14 cellular contexts compared by ENCODE assay signal in genomic region chr1:23902611-23903278, GRCh38. TPM values are rescaled to one million over a fixed set of nuclear protein-coding genes. Genes with fewer than 3 reads are reported as not detected.
DNase-seq lines count a peak whose midpoint lies in the region; ATAC-seq and TF ChIP-seq lines count a peak whose summit lies in the region.
"Had no signal": no experiment of that assay in that cellular context is flagged by ENCODE, and none has a peak within 500 bp of the region (broad histone marks: within the 10 kb centered on the region; RNA-seq: fewer than 3 reads in every experiment).

No MANE protein-coding gene starts in this region.

- H3K9me3 ChIP-seq in esophagus (ENCODE audit: control insufficient read depth in 2 of 2, insufficient read depth in 1 of 2, low read depth in 1 of 2, low read length in 1 of 2) = no peaks in the 10 kb centered on the region
- no peaks in the 10 kb centered on the region for H3K9me3 ChIP-seq in naive thymus-derived CD4-positive, alpha-beta T cell (ENCODE audit: control insufficient read depth in 2 of 3, low read length in 3 of 3)
- no peaks in the 10 kb centered on the region for H3K9me3 ChIP-seq in tibial artery

- no peaks in the 10 kb centered on the region for H3K36me3 ChIP-seq in esophagus (ENCODE audit: control insufficient read depth in 2 of 2, insufficient read depth in 2 of 2, low read length in 1 of 2)
- no peaks in the 10 kb centered on the region for H3K36me3 ChIP-seq in naive thymus-derived CD4-positive, alpha-beta T cell (ENCODE audit: control insufficient read depth in 2 of 3, insufficient read depth in 3 of 3, low read length in 3 of 3)
- no peaks in the 10 kb centered on the region for H3K36me3 ChIP-seq in tibial artery

- POLR2A ChIA-PET in naive thymus-derived CD4-positive, alpha-beta T cell (lab: Charles Lee) = interaction anchor here (0.5 kb wide), 1 partner anchor 1538 kb away, joined by 3 read pairs; no protein-coding TSS in a partner anchor

- TF ChIP-seq CTCF in tibial artery (IDR thresholded peaks at IDR 0.05) = no peak

- intact Hi-C loops in naive thymus-derived CD4-positive, alpha-beta T cell (cut with micrococcal nuclease) = no loop called here
- intact Hi-C loops in tibial artery (cut with DNase I; ENCODE audit: low total_unique reads) = no loop called here

- no peak overlapping the region for H3K27ac Mint-ChIP-seq in naive thymus-derived CD4-positive, alpha-beta T cell
- H3K27ac Mint-ChIP-seq: activated naive CD8-positive, alpha-beta T cell had no signal

- no peaks in the 10 kb centered on the region for H3K4me1 ChIP-seq in esophagus (ENCODE audit: control insufficient read depth in 2 of 2, insufficient read depth in 2 of 2, low read length in 1 of 2)
- no peaks in the 10 kb centered on the region for H3K4me1 ChIP-seq in naive thymus-derived CD4-positive, alpha-beta T cell (ENCODE audit: control insufficient read depth in 2 of 2, insufficient read depth in 2 of 2, low read length in 2 of 2)
- peaks cover 0 to 13% (median 7%) of the 10 kb centered on the region in 4 donors for H3K4me1 ChIP-seq in tibial artery

- peak overlapping the region in 1 of 10 donors; percentile 23 for H3K4me3 Mint-ChIP-seq in naive thymus-derived CD4-positive, alpha-beta T cell
- H3K4me3 Mint-ChIP-seq: activated naive CD8-positive, alpha-beta T cell had no signal

- H3K27ac ChIP-seq in esophagus (ENCODE audit: low read depth in 2 of 2, low read length in 1 of 2) (no peak overlapping the region), tibial artery (no peak overlapping the region)
- no peak overlapping the region for H3K27ac ChIP-seq in naive thymus-derived CD4-positive, alpha-beta T cell (ENCODE audit: low read depth, low read length)
- H3K27ac ChIP-seq: VCaP had no signal

- 12 to 15% methylated on average over 67 to 78 of the region's 78 CpGs for WGBS in esophagus, 2 donors

- DNase-seq in DMS79 treated with DMSO at 0.1 percent for 48 hours (lab: John Stamatoyannopoulos, UW) = peak; percentile 15
- no peak for DNase-seq in DMS79 (lab: John Stamatoyannopoulos, UW)
- DNase-seq in naive thymus-derived CD4-positive, alpha-beta T cell = no peak
- DNase-seq in tibial artery = no peak
- DNase-seq in NCI-H2196 treated with DMSO at 0.1 percent for 48 hours (lab: John Stamatoyannopoulos, UW; ENCODE audit: unreplicated experiment) = no peak
- DNase-seq: HCEC 1CT; NK-92 treated with Interleukin-12 subunit alpha and Interleukin-12 subunit beta, amount 100 ng/mL, for 24 hours; stimulated activated CD4-positive, alpha-beta T cell treated with anti-CD3 and anti-CD28 coated beads, Interleukin-2, amount 100 ng/mL, for 24 hours had no signal

- CTCF ChIA-PET in naive thymus-derived CD4-positive, alpha-beta T cell (lab: Charles Lee) = no interaction called here

- H3K4me1 Mint-ChIP-seq in naive thymus-derived CD4-positive, alpha-beta T cell = peaks cover 0 to 12% (median 3%) of the 10 kb centered on the region in 7 donors

- peaks cover 0 to 47% (median 28%) of the 10 kb centered on the region in 5 donors for H3K27me3 Mint-ChIP-seq in naive thymus-derived CD4-positive, alpha-beta T cell

- H3K27me3 ChIP-seq in esophagus (ENCODE audit: control insufficient read depth in 1 of 2, insufficient read depth in 2 of 2, low read length in 2 of 2) = no peaks in the 10 kb centered on the region
- peaks cover 0 to 3% of the 10 kb centered on the region in 2 donors for H3K27me3 ChIP-seq in naive thymus-derived CD4-positive, alpha-beta T cell (ENCODE audit: control insufficient read depth in 2 of 2, insufficient read depth in 2 of 2, low read length in 2 of 2)
- H3K27me3 ChIP-seq in tibial artery = peaks cover 0 to 10% of the 10 kb centered on the region in 2 donors

- H3K9me3 Mint-ChIP-seq in naive thymus-derived CD4-positive, alpha-beta T cell = no peaks in the 10 kb centered on the region

- peak overlapping the region; percentile 29 to 41 for H3K4me3 ChIP-seq in esophagus (ENCODE audit: low read depth in 1 of 2, low read length in 2 of 2)
- H3K4me3 ChIP-seq in naive thymus-derived CD4-positive, alpha-beta T cell (ENCODE audit: low read length) = no peak overlapping the region
- H3K4me3 ChIP-seq in tibial artery = peak overlapping the region; percentile 45 to 61

- ATAC-seq in naive thymus-derived CD4-positive, alpha-beta T cell = peak; percentile 48
- ATAC-seq in GM19351 (IDR thresholded peaks at IDR 0.05; ENCODE audit: unreplicated experiment) (no peak), HG02981 (IDR thresholded peaks at IDR 0.05; ENCODE audit: unreplicated experiment) (no peak)

- peaks cover 0 to 2% (median 0%) of the 10 kb centered on the region in 5 donors for H3K36me3 Mint-ChIP-seq in naive thymus-derived CD4-positive, alpha-beta T cell
- H3K36me3 Mint-ChIP-seq: activated naive CD8-positive, alpha-beta T cell had no signal

RNA-seq across cellular contexts. Expression of gene CNR2, which starts 10.4 kb away (rescaled TPM):
- under 1 TPM; 0.01 to 0.02 TPM for polyA plus RNA-seq in esophagus
- total RNA-seq in naive thymus-derived CD4-positive, alpha-beta T cell = 1 to 10 TPM in 1 of 5 experiments, under 1 TPM in 4; 0.05 to 2.8 (median 0.24) TPM
- under 1 TPM in 1 of 2 donors, not detected in 1; 0.17 TPM for polyA plus RNA-seq in naive thymus-derived CD4-positive, alpha-beta T cell
- total RNA-seq: A172 had no signal

RNA-seq across cellular contexts. Expression of gene FUCA1, which starts 34.7 kb away (rescaled TPM):
- 10 to 100 TPM in 1 of 2 donors, 1 to 10 TPM in 1; 7.3 to 10.2 TPM for polyA plus RNA-seq in esophagus
- total RNA-seq in naive thymus-derived CD4-positive, alpha-beta T cell = 10 to 100 TPM in 3 of 5 experiments, 1 to 10 TPM in 2; 4.9 to 62.7 (median 16.3) TPM
- 10 to 100 TPM; 11.5 to 18.2 TPM for polyA plus RNA-seq in naive thymus-derived CD4-positive, alpha-beta T cell

RNA-seq across cellular contexts. Expression of gene PNRC2, which starts 56.9 kb away (rescaled TPM):
- 10 to 100 TPM; 54.2 to 69.1 TPM for polyA plus RNA-seq in esophagus
- 100 to 1,000 TPM; 139 to 180 (median 161) TPM for total RNA-seq in naive thymus-derived CD4-positive, alpha-beta T cell
- 100 to 1,000 TPM; 142 to 151 TPM for polyA plus RNA-seq in naive thymus-derived CD4-positive, alpha-beta T cell
